18 cellular contexts compared by ENCODE assay signal in genomic region chr16:76389126-76389525, GRCh38.
"Had no signal": no experiment of that assay in that cellular context is flagged by ENCODE, and none has a peak within 500 bp of the region (broad histone marks: within the 10 kb centered on the region; RNA-seq: fewer than 3 reads in every experiment).

No MANE protein-coding gene starts in this region.

- H3K36me3 ChIP-seq: heart right ventricle, left ventricle myocardium inferior had no signal

- H3K4me1 ChIP-seq: heart right ventricle, left ventricle myocardium inferior, testis had no signal

- ATAC-seq: activated T-cell treated with anti-CD3 and anti-CD28 coated beads, Interleukin-2, amount 50 U/mL, for 72 hours; heart right ventricle; sciatic nerve; stimulated activated naive CD8-positive, alpha-beta T cell treated with anti-CD3 and anti-CD28 coated beads, Interleukin-15, amount 100 ng/mL, for 72 hours had no signal

- H3K27ac ChIP-seq: coronary artery, heart right ventricle, left ventricle myocardium inferior, testis, VCaP had no signal

- H3K9me3 ChIP-seq: heart right ventricle, left ventricle myocardium inferior, testis had no signal

- H3K27me3 ChIP-seq: heart right ventricle, testis had no signal

- H3K4me3 ChIP-seq: coronary artery, heart right ventricle, left ventricle myocardium inferior, testis had no signal

- DNase-seq: activated CD4-positive, alpha-beta memory T cell treated with anti-CD3 and anti-CD28 coated beads, Interleukin-2, amount 10 ng/mL, durations not matched to agents 7 days and 5 days; activated gamma-delta T cell treated with Interleukin-2 at 50 U/mL for 16 hours; activated naive CD8-positive, alpha-beta T cell treated with anti-CD3 and anti-CD28 coated beads, Interleukin-2, amount 10 ng/mL, durations not matched to agents 7 days and 5 days; activated T-cell treated with anti-CD3 and anti-CD28 coated beads, Interleukin-2, amount 50 U/mL, for 72 hours; caudate nucleus; effector CD8-positive, alpha-beta T cell; foreskin melanocyte; heart right ventricle; kidney; left ventricle myocardium inferior; nephron progenitor cell; stimulated activated CD4-positive, alpha-beta T cell treated with anti-CD3 and anti-CD28 coated beads, Interleukin-2, amount 100 ng/mL, for 48 hours; stimulated activated CD8-positive, alpha-beta memory T cell treated with anti-CD3 and anti-CD28 coated beads, Interleukin-4, amount 100 ng/mL, for 48 hours; stimulated activated naive CD8-positive, alpha-beta T cell treated with anti-CD3 and anti-CD28 coated beads, Interleukin-15, amount 100 ng/mL, for 72 hours; testis had no signal
